ENCODE assay signal across 22 cellular contexts in the genomic region with DNA sequence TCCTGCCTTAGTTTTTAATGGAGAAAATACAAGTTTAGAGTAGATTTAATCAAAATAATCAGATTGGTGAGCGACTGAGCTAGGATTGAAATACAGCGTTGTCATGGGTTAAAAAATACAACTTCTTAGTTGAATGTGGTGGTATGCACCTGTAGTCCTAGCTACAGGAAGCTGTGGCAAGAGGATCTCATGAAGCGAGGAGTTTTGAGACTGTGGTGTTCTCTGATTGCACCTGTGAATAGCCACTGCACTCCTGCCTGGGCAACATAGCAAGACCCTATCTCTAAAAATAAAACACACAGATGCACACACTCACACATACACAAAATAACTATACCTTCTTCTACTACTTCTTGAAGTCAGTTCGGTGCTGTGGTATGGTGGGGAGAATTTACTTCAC. TPM values are rescaled to one million over a fixed set of nuclear protein-coding genes. Genes with fewer than 3 reads are reported as not detected.
DNase-seq lines count a peak whose midpoint lies in the region; ATAC-seq and TF ChIP-seq lines count a peak whose summit lies in the region.
"Had no signal": no experiment of that assay in that cellular context is flagged by ENCODE, and none has a peak within 500 bp of the region (broad histone marks: within the 10 kb centered on the region; RNA-seq: fewer than 3 reads in every experiment).

No MANE protein-coding gene starts in this region.

- peak overlapping the region; percentile 51 for H3K27ac Mint-ChIP-seq in activated naive CD4-positive, alpha-beta T cell treated with anti-CD3 and anti-CD28 coated beads for 36 hours
- peak overlapping the region; percentile 82 to 91 for H3K27ac Mint-ChIP-seq in T-cell
- H3K27ac Mint-ChIP-seq in naive B cell, result peak overlapping the region in 5 of 6 donors; percentile 0 to 38 (median 13)

- CTCF ChIA-PET in activated naive CD4-positive, alpha-beta T cell treated with anti-CD3 and anti-CD28 coated beads for 36 hours (lab: Charles Lee), result interaction anchor here (0.9 to 1.3 kb wide), 3 partner anchors 9 to 17 kb away, joined by 3 to 4 read pairs (median 3); no protein-coding TSS in a partner anchor
- CTCF ChIA-PET in T-cell (lab: Charles Lee), result interaction anchor here in 1 of 2 donors (1.2 kb wide), 1 partner anchor 21 kb away, joined by 3 read pairs; no protein-coding TSS in a partner anchor

- TF ChIP-seq CTCF in vagina (IDR thresholded peaks at IDR 0.05), result no peak

- no peak overlapping the region for H3K27ac ChIP-seq in vagina

- no peaks in the 10 kb centered on the region for H3K27me3 Mint-ChIP-seq in activated naive CD4-positive, alpha-beta T cell treated with anti-CD3 and anti-CD28 coated beads for 36 hours (ENCODE audit: low read depth)
- no peaks in the 10 kb centered on the region for H3K27me3 Mint-ChIP-seq in T-cell
- no peaks in the 10 kb centered on the region for H3K27me3 Mint-ChIP-seq in naive B cell

- no peaks in the 10 kb centered on the region for H3K36me3 Mint-ChIP-seq in activated naive CD4-positive, alpha-beta T cell treated with anti-CD3 and anti-CD28 coated beads for 36 hours (ENCODE audit: low read depth)
- H3K36me3 Mint-ChIP-seq in T-cell (no peaks in the 10 kb centered on the region), naive B cell (peaks cover 0 to 4% of the 10 kb centered on the region in 2 donors)

- no peak overlapping the region for H3K4me3 ChIP-seq in vagina

- H3K9me3 Mint-ChIP-seq in activated naive CD4-positive, alpha-beta T cell treated with anti-CD3 and anti-CD28 coated beads for 36 hours, result no peaks in the 10 kb centered on the region
- H3K9me3 Mint-ChIP-seq in T-cell (peaks cover 0 to 4% (median 3%) of the 10 kb centered on the region in 3 donors), naive B cell (no peaks in the 10 kb centered on the region)

- intact Hi-C loops in activated naive CD4-positive, alpha-beta T cell treated with anti-CD3 and anti-CD28 coated beads for 36 hours (cut with micrococcal nuclease), result loop anchor here (5.0 to 10.0 kb wide), 5 partner anchors 66 to 788 kb away; a partner anchor contains a TSS
- intact Hi-C loops in vagina (cut with DNase I), result no loop called here

- ATAC-seq in GM19463 (IDR thresholded peaks at IDR 0.05; ENCODE audit: unreplicated experiment) (peak; percentile 32), T-cell (replicated peaks in 1 of 4) (peak; percentile 59 to 79 (median 66)), naive B cell (ENCODE audit: low read depth in 2 of 2) (peak; percentile 32 to 58), GM18502 (IDR thresholded peaks at IDR 0.05; ENCODE audit: poor library complexity, unreplicated experiment) (no peak)

- no peaks in the 10 kb centered on the region for H3K9me3 ChIP-seq in vagina

- no peaks in the 10 kb centered on the region for H3K27me3 ChIP-seq in vagina

- POLR2A ChIA-PET in T-cell (lab: Charles Lee), result no interaction called here

- TF ChIP-seq POLR2A in vagina (IDR thresholded peaks at IDR 0.05), result no peak

- DNase-seq in activated naive CD4-positive, alpha-beta T cell treated with anti-CD3 and anti-CD28 coated beads for 36 hours, result no peak
- no peak for DNase-seq in activated naive CD4-positive, alpha-beta T cell (lab: John Stamatoyannopoulos, UW)
- DNase-seq in T-cell (peak in 2 of 34 experiments; percentile 1 to 2), naive B cell (no peak), HT-29 (ENCODE audit: low spot score) (no peak), vagina (ENCODE audit: extremely low spot score in 2 of 2) (no peak)
- DNase-seq: C1 segment of cervical spinal cord; COR-L47; IMR-90; MV-4-11; NCI-H1417; NCI-H187 treated with DMSO at 0.1 percent for 48 hours; NCI-H446; NCI-H69; NK-92 treated with Interleukin-12 subunit alpha and Interleukin-12 subunit beta, amount 100 ng/mL, for 24 hours; SHP77 had no signal

- H3K4me1 ChIP-seq in vagina, result no peaks in the 10 kb centered on the region

- H3K36me3 ChIP-seq in vagina, result no peaks in the 10 kb centered on the region

- H3K4me3 Mint-ChIP-seq in activated naive CD4-positive, alpha-beta T cell treated with anti-CD3 and anti-CD28 coated beads for 36 hours, result no peak overlapping the region
- H3K4me3 Mint-ChIP-seq in T-cell, result peak overlapping the region; percentile 22 to 53 (median 25)
- H3K4me3 Mint-ChIP-seq in naive B cell, result peak overlapping the region in 6 of 8 donors; percentile 0 to 64 (median 40)

- H3K4me1 Mint-ChIP-seq in activated naive CD4-positive, alpha-beta T cell treated with anti-CD3 and anti-CD28 coated beads for 36 hours (ENCODE audit: low read depth), result peaks cover 80% of the 10 kb centered on the region
- H3K4me1 Mint-ChIP-seq in T-cell (peaks cover 60 to 85% (median 68%) of the 10 kb centered on the region in 3 donors), naive B cell (peaks cover 29 to 50% (median 42%) of the 10 kb centered on the region in 3 donors)

RNA-seq across cellular contexts. Expression of a gene that starts 19.8 kb away (rescaled TPM):
- not detected for total RNA-seq in activated naive CD4-positive, alpha-beta T cell treated with anti-CD3 and anti-CD28 coated beads for 36 hours
- under 1 TPM in 1 of 5 donors, not detected in 4; 0.12 TPM for total RNA-seq in T-cell
- under 1 TPM in 3 of 6 donors, not detected in 3; 0.17 to 0.63 (median 0.51) TPM for polyA plus RNA-seq in naive B cell (ENCODE audit: low read depth in 6 of 6)
- not detected in 2 replicates for total RNA-seq in HT-29 (2014; rRNA removed; shearing (Covaris generic))
- not detected for total RNA-seq in vagina
- total RNA-seq: A673, Daoy, HT1080, IMR-90, OCI-LY7 had no signal
- polyA plus RNA-seq: IMR-90 had no signal

Comparison
In these comparisons a context has a peak if more than half of its experiments do, and no peak if none do; other contexts are left out.
1. H3K27ac Mint-ChIP-seq: peak in every context shown above with its lines; median percentile 86 in T-cell; 51 in activated naive CD4-positive, alpha-beta T cell treated with anti-CD3 and anti-CD28 coated beads for 36 hours; 13 in naive B cell.